ENCODE assay signal across 9 cellular contexts in the genomic region with DNA sequence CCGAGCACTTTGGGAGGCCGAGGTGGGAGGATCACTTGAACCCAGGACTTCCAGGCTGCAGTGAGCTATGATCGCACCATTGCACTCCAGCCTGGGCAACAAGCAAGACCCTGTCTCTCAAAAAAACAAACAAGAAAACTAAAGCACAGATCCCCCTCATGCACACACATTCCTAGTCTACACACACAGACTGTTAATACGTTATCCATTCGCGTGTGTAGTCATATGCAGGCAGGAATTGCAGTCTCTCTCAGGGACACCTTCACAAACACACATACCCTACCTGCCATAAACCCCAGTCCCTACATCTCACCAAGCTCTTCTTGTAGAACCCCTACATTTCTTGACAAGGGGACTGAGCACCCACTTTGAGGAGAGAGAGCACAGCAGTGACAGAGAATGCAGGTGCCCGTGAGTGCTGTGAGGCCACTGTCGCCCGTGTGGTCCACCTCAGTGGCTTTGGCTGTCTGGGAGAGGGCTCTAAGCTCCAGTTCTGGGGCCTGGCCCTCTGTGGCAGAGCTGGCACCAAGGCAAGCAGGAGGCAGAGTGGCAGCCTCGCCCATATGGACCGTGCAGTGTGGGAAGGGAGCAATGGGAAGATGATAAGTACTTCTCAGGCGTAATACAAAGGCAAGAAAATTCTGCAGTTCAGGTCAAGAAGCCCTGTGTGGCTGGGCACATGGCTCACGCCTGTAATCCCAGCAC. TPM values are rescaled to one million over a fixed set of nuclear protein-coding genes. Genes with fewer than 3 reads are reported as not detected.
A peak's percentile ranks its signal among the peaks of the same experiment; 100 is the strongest.
DNase-seq lines count a peak whose midpoint lies in the region; ATAC-seq and TF ChIP-seq lines count a peak whose summit lies in the region.
"Had no signal": no experiment of that assay in that cellular context is flagged by ENCODE, and none has a peak within 500 bp of the region (broad histone marks: within the 10 kb centered on the region; RNA-seq: fewer than 3 reads in every experiment).

No MANE protein-coding gene starts in this region.

- H3K27me3 ChIP-seq in breast epithelium (no peaks in the 10 kb centered on the region), iPS-20b (ENCODE audit: insufficient read depth, low read length) (no peaks in the 10 kb centered on the region)

- intact Hi-C loops in MCF 10A (cut with micrococcal nuclease): loop anchor here (1.0 to 5.0 kb wide), 3 partner anchors 289 to 569 kb away; a partner anchor contains a TSS
- intact Hi-C loops in breast epithelium (cut with DNase I; ENCODE audit: low total_unique reads): no loop called here

- peaks cover 12% of the 10 kb centered on the region for H3K36me3 Mint-ChIP-seq in MCF 10A (ENCODE audit: insufficient read depth, unreplicated experiment)
- H3K36me3 Mint-ChIP-seq in activated T-cell treated with anti-CD3 and anti-CD28 coated beads, Interleukin-2, amount 50 U/mL, for 4 hours (ENCODE audit: insufficient read depth): peaks cover 7% of the 10 kb centered on the region

- H3K4me3 ChIP-seq in breast epithelium: peak overlapping the region in 1 of 3 donors; percentile 97
- peak overlapping the region; percentile 84; the same call in 1 of the 2 replicates for H3K4me3 ChIP-seq in iPS-20b (ENCODE audit: low read length)

- CTCF ChIA-PET in MCF 10A (lab: Yijun Ruan, JAX): interaction anchor here (0.5 to 3.2 kb wide), 32 partner anchors 9 to 675 kb away, joined by 3 to 113 read pairs (median 4); a partner anchor contains a TSS

- POLR2A ChIA-PET in MCF 10A (lab: Yijun Ruan, JAX): interaction anchor here (0.8 to 1.8 kb wide), 7 partner anchors 283 to 585 kb away, joined by 3 to 18 read pairs (median 4); no protein-coding TSS in a partner anchor

- no TSS peak for BruUV-seq in MCF 10A (replicated peaks; lab: Mats Ljungman, UMichigan)

- no peak for TF ChIP-seq POLR2A in breast epithelium (IDR thresholded peaks at IDR 0.05)

- no peaks in the 10 kb centered on the region for H3K9me3 ChIP-seq in breast epithelium
- H3K9me3 ChIP-seq in iPS-20b (ENCODE audit: insufficient read depth, low read depth, low read length): no peaks in the 10 kb centered on the region

- H3K4me1 ChIP-seq in breast epithelium (peaks cover 0 to 7% of the 10 kb centered on the region in 2 donors), iPS-20b (ENCODE audit: insufficient read depth, low read length) (no peaks in the 10 kb centered on the region)

- peaks cover 14% of the 10 kb centered on the region for H3K4me1 Mint-ChIP-seq in MCF 10A (ENCODE audit: insufficient read depth, unreplicated experiment)
- peaks cover 74% of the 10 kb centered on the region for H3K4me1 Mint-ChIP-seq in activated T-cell treated with anti-CD3 and anti-CD28 coated beads, Interleukin-2, amount 50 U/mL, for 4 hours (ENCODE audit: low read depth)
- peaks cover 70% of the 10 kb centered on the region for H3K4me1 Mint-ChIP-seq in stimulated activated naive CD8-positive, alpha-beta T cell treated with anti-CD3 and anti-CD28 coated beads, Interleukin-15, amount 100 ng/mL, for 72 hours

- no peak for ATAC-seq in activated T-cell treated with anti-CD3 and anti-CD28 coated beads, Interleukin-2, amount 50 U/mL, for 4 hours
- no peak for ATAC-seq in stimulated activated naive CD8-positive, alpha-beta T cell treated with anti-CD3 and anti-CD28 coated beads, Interleukin-15, amount 100 ng/mL, for 72 hours
- ATAC-seq in GM19023 (IDR thresholded peaks at IDR 0.05; ENCODE audit: unreplicated experiment): no peak
- no peak for ATAC-seq in GM21381 (IDR thresholded peaks at IDR 0.05; ENCODE audit: unreplicated experiment)

- H3K36me3 ChIP-seq in breast epithelium (no peaks in the 10 kb centered on the region), iPS-20b (ENCODE audit: insufficient read depth, low read depth, low read length) (no peaks in the 10 kb centered on the region)

- peak overlapping the region; percentile 83 for H3K4me3 Mint-ChIP-seq in MCF 10A (ENCODE audit: unreplicated experiment)
- H3K4me3 Mint-ChIP-seq in activated T-cell treated with anti-CD3 and anti-CD28 coated beads, Interleukin-2, amount 50 U/mL, for 4 hours: peak overlapping the region; percentile 91
- H3K4me3 Mint-ChIP-seq in stimulated activated naive CD8-positive, alpha-beta T cell treated with anti-CD3 and anti-CD28 coated beads, Interleukin-15, amount 100 ng/mL, for 72 hours: peak overlapping the region; percentile 79 to 83

- TF ChIP-seq CTCF in MCF 10A (IDR thresholded peaks at IDR 0.05; ENCODE audit: unreplicated experiment): no peak
- TF ChIP-seq CTCF in breast epithelium (IDR thresholded peaks at IDR 0.05): no peak

- 0 out of 2 replicates have a peak overlapping the region, but pooled peaks have one; percentile 88 for H3K9ac ChIP-seq in iPS-20b (ENCODE audit: low read depth, low read length)

- no peaks in the 10 kb centered on the region for H3K27me3 Mint-ChIP-seq in MCF 10A (ENCODE audit: insufficient read depth, unreplicated experiment)
- H3K27me3 Mint-ChIP-seq in activated T-cell treated with anti-CD3 and anti-CD28 coated beads, Interleukin-2, amount 50 U/mL, for 4 hours (ENCODE audit: low read depth): no peaks in the 10 kb centered on the region
- no peaks in the 10 kb centered on the region for H3K27me3 Mint-ChIP-seq in stimulated activated naive CD8-positive, alpha-beta T cell treated with anti-CD3 and anti-CD28 coated beads, Interleukin-15, amount 100 ng/mL, for 72 hours

- no peaks in the 10 kb centered on the region for H3K9me3 Mint-ChIP-seq in MCF 10A (ENCODE audit: unreplicated experiment)
- H3K9me3 Mint-ChIP-seq in activated T-cell treated with anti-CD3 and anti-CD28 coated beads, Interleukin-2, amount 50 U/mL, for 4 hours: no peaks in the 10 kb centered on the region
- no peaks in the 10 kb centered on the region for H3K9me3 Mint-ChIP-seq in stimulated activated naive CD8-positive, alpha-beta T cell treated with anti-CD3 and anti-CD28 coated beads, Interleukin-15, amount 100 ng/mL, for 72 hours

- H3K27ac Mint-ChIP-seq in MCF 10A (ENCODE audit: low read depth, unreplicated experiment): peak overlapping the region; percentile 91
- peak overlapping the region in 1 of 2 donors; percentile 42 for H3K27ac Mint-ChIP-seq in stimulated activated naive CD8-positive, alpha-beta T cell treated with anti-CD3 and anti-CD28 coated beads, Interleukin-15, amount 100 ng/mL, for 72 hours

- DNase-seq in MCF 10A (ENCODE audit: unreplicated experiment): no peak
- DNase-seq in breast epithelium (ENCODE audit: low spot score in 2 of 2): no peak
- DNase-seq in activated T-cell treated with anti-CD3 and anti-CD28 coated beads, Interleukin-2, amount 50 U/mL, for 4 hours: no peak
- DNase-seq in stimulated activated naive CD8-positive, alpha-beta T cell treated with anti-CD3 and anti-CD28 coated beads, Interleukin-15, amount 100 ng/mL, for 72 hours: peak in 1 of 2 donors; percentile 10
- no peak for DNase-seq in stimulated activated CD4-positive, alpha-beta T cell treated with anti-CD3 and anti-CD28 coated beads, Interleukin-12 subunit alpha, Interleukin-12 subunit beta, amount 100 ng/mL, for 4 hours
- DNase-seq: occipital lobe had no signal

- no peak overlapping the region for H3K27ac ChIP-seq in breast epithelium
- H3K27ac ChIP-seq in iPS-20b (ENCODE audit: low read length): no peak overlapping the region

RNA-seq across cellular contexts. Expression of a gene that starts 34.2 kb away (rescaled TPM):
- 0.19 and 0.42 TPM in 2 replicates for total RNA-seq in MCF 10A (2022)
- 10 to 100 TPM in 2 of 3 donors, 1 to 10 TPM in 1; 4.7 to 37.4 (median 19.3) TPM for total RNA-seq in breast epithelium
- 10 to 100 TPM; 12.4 to 23.1 (median 15.7) TPM for total RNA-seq in activated T-cell treated with anti-CD3 and anti-CD28 coated beads, Interleukin-2, amount 50 U/mL, for 4 hours

RNA-seq across cellular contexts. Expression of a gene that starts 59.0 kb away (rescaled TPM):
- total RNA-seq in MCF 10A (2022) (0.89 and 1.6 TPM in 2 replicates), breast epithelium (10 to 100 TPM in 2 of 3 donors, 1 to 10 TPM in 1; 9.6 to 15.7 (median 15.4) TPM)
- total RNA-seq in activated T-cell treated with anti-CD3 and anti-CD28 coated beads, Interleukin-2, amount 50 U/mL, for 4 hours: 1 to 10 TPM; 1.3 to 2.2 (median 1.9) TPM
